ENCODE assay signal across 7 cellular contexts in genomic region chr4:4057226-4057625, GRCh38.
DNase-seq lines count a peak whose midpoint lies in the region; ATAC-seq and TF ChIP-seq lines count a peak whose summit lies in the region.
"Not testable (repeated sequence)": the region's sequence is repeated elsewhere in the genome, so short reads cannot be mapped to it uniquely, and the experiment has no call there.

No MANE protein-coding gene starts in this region.

- TF ChIP-seq RAD21 in IMR-90 (IDR thresholded peaks at IDR 0.05; ENCODE audit: low read length), result not testable (repeated sequence)

- not testable (repeated sequence) for TF ChIP-seq CTCF in IMR-90 (conservative IDR thresholded peaks at IDR 0.05; ENCODE audit: low read depth, low read length); chondrocyte (IDR thresholded peaks at IDR 0.05)

- H4K5ac ChIP-seq in IMR-90 (ENCODE audit: low read depth, low read length), result not testable (repeated sequence)

- not testable (repeated sequence) for H4K20me1 ChIP-seq in IMR-90 (ENCODE audit: insufficient read depth, low read length)

- H3K18ac ChIP-seq in IMR-90 (ENCODE audit: low read depth, low read length), result not testable (repeated sequence)

- not testable (repeated sequence) for H4K91ac ChIP-seq in IMR-90 (ENCODE audit: insufficient read depth, low read depth, low read length)

- not testable (repeated sequence) for H3K36me3 ChIP-seq in IMR-90 (ENCODE audit: control insufficient read depth, insufficient read depth, low read length)

- H3K27ac ChIP-seq in IMR-90 (ENCODE audit: insufficient read depth, low read length), result not testable (repeated sequence)

- DNase-seq in A172 (ENCODE audit: low spot score) (peak; percentile 8), IMR-90 (peak; percentile 5), MV-4-11 (lab: John Stamatoyannopoulos, UW) (peak; percentile 18), amniotic epithelial cell (ENCODE audit: low read depth) (peak; percentile 9), fibroblast of peridontal ligament (ENCODE audit: extremely low read depth) (peak; percentile 11), non-pigmented ciliary epithelial cell (ENCODE audit: low read depth) (peak; percentile 1)
- DNase-seq in chondrocyte (ENCODE audit: low spot score), result not testable (repeated sequence)

- not testable (repeated sequence) for H3K14ac ChIP-seq in IMR-90 (replicated peaks; ENCODE audit: low read depth, low read length)

- H3K27me3 Mint-ChIP-seq in chondrocyte (ENCODE audit: low read depth), result not testable (repeated sequence)

- not testable (repeated sequence) for H2AK9ac ChIP-seq in IMR-90 (replicated peaks; ENCODE audit: low read depth, low read length, poor library complexity)

- H2BK15ac ChIP-seq in IMR-90 (ENCODE audit: low read depth, low read length), result not testable (repeated sequence)

- not testable (repeated sequence) for H3K4me1 Mint-ChIP-seq in chondrocyte (ENCODE audit: low read depth)

- not testable (repeated sequence) for H3K9ac ChIP-seq in IMR-90 (ENCODE audit: low read depth, low read length)

- WGBS in IMR-90 (ENCODE audit: extremely low coverage in 2 of 2, insufficient read length in 1 of 2), 2 experiments, result no CpG with 5 or more reads among the region's 3 CpGs

- TF ChIP-seq POLR2A in IMR-90 (IDR thresholded peaks at IDR 0.05; ENCODE audit: low read depth, low read length), result not testable (repeated sequence)

- dilution Hi-C loops in IMR-90 (cut with HindIII; ENCODE audit: low sequenced_read_pairs, unreplicated experiment), result not testable (repeated sequence)

- H3K9me3 ChIP-seq in IMR-90 (ENCODE audit: control insufficient read depth, insufficient read depth, low read length), result not testable (repeated sequence)

- not testable (repeated sequence) for H3K4me3 Mint-ChIP-seq in chondrocyte (ENCODE audit: unreplicated experiment)

- not testable (repeated sequence) for H3K23ac ChIP-seq in IMR-90 (ENCODE audit: low read depth, low read length)

- peak overlapping the region; percentile 3 for H3K27ac Mint-ChIP-seq in chondrocyte (ENCODE audit: unreplicated experiment)

- not testable (repeated sequence) for H2AFZ ChIP-seq in IMR-90 (replicated peaks; ENCODE audit: low read length, poor library complexity)

- H3K36me3 Mint-ChIP-seq in chondrocyte (ENCODE audit: low read depth), result not testable (repeated sequence)

- not testable (repeated sequence) for H3K27me3 ChIP-seq in IMR-90 (ENCODE audit: control insufficient read depth, insufficient read depth, low read length)

- ATAC-seq in IMR-90 (ENCODE audit: low read depth), result not testable (repeated sequence)

- not testable (repeated sequence) for H3K79me1 ChIP-seq in IMR-90 (ENCODE audit: low read depth in 1 of 2, low read length in 2 of 2)

- not testable (repeated sequence) for H3K9me3 Mint-ChIP-seq in chondrocyte (ENCODE audit: low read depth)

- POLR2A ChIA-PET in IMR-90 (lab: Charles Lee; ENCODE audit: unreplicated experiment), result not testable (repeated sequence)

- not testable (repeated sequence) for H3K4ac ChIP-seq in IMR-90 (ENCODE audit: low read depth, low read length)

- H3K4me3 ChIP-seq in IMR-90 (ENCODE audit: insufficient read depth, low read depth, low read length), result not testable (repeated sequence)

- not testable (repeated sequence) for H3K9me1 ChIP-seq in IMR-90 (ENCODE audit: insufficient read depth, low read length)

- H3K4me1 ChIP-seq in IMR-90 (ENCODE audit: control insufficient read depth, insufficient read depth, low read length), result not testable (repeated sequence)

- H2BK20ac ChIP-seq in IMR-90 (ENCODE audit: low read depth, low read length), result not testable (repeated sequence)

- not testable (repeated sequence) for H2BK120ac ChIP-seq in IMR-90 (ENCODE audit: low read depth, low read length)

- H3K4me2 ChIP-seq in IMR-90 (ENCODE audit: low read depth, low read length), result not testable (repeated sequence)

- H2AK5ac ChIP-seq in IMR-90 (ENCODE audit: low read depth, low read length), result not testable (repeated sequence)

- intact Hi-C loops in IMR-90 (cut with micrococcal nuclease), result not testable (repeated sequence)

- BruUV-seq in IMR-90 (replicated peaks; lab: Mats Ljungman, UMichigan), result not testable (repeated sequence)

- CTCF ChIA-PET in IMR-90 (lab: Yijun Ruan, JAX), result not testable (repeated sequence)

- H3K56ac ChIP-seq in IMR-90 (ENCODE audit: extremely low read depth, insufficient read depth, low read length), result not testable (repeated sequence)

- in situ Hi-C loops in IMR-90 (cut with MboI; ENCODE audit: low sequenced_read_pairs), result not testable (repeated sequence)

- H2BK5ac ChIP-seq in IMR-90 (ENCODE audit: low read depth, low read length, poor library complexity, severe bottlenecking), result not testable (repeated sequence)

- H4K8ac ChIP-seq in IMR-90 (ENCODE audit: low read depth in 2 of 2, low read length in 2 of 2), result not testable (repeated sequence)

TF ChIP-seq in IMR-90, 13 proteins besides CTCF, POLR2A, EP300 and RAD21:
- TF ChIP-seq NFE2L2 (IDR thresholded peaks at IDR 0.05; ENCODE audit: low read depth, low read length), result peak; percentile 55
TF ChIP-seq in IMR-90: peak in this region for 1; not testable (repeated sequence) for 12.
